11 cellular contexts compared by ENCODE assay signal in the genomic region with DNA sequence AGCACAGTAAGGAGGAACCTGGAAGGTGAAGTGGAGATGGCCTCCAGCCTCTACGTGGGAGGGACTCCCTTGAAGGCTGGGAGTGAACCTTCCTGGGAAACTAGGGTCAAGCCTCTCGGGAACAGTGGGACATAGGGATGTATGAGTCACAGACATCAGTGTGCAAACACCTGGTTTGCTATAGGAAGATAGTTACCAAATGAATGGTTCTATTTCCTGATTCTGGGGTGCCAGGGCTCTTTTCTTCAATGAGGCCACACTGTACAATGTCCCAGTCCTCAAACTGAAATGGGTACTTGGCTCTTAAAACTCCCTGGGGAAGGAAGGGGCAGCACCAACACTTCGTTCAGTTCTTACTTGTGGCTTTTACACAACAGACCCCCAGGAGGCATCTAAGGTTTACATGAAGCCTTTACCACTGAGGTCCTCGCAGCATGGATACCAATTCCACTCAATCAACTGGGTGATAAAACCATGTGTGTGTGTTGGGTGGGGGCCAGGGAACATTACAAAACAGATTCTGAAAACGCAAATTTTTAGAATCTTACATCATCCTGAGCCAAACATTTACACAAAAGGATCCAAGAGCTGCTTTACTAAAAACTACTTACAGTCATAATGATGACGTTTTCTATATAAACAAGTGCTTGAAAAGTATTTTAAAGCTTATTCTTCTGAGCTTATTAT. TPM values are rescaled to one million over a fixed set of nuclear protein-coding genes. Genes with fewer than 3 reads are reported as not detected.
DNase-seq lines count a peak whose midpoint lies in the region; ATAC-seq, FAIRE-seq and TF ChIP-seq lines count a peak whose summit lies in the region.
"Had no signal": no experiment of that assay in that cellular context is flagged by ENCODE, and none has a peak within 500 bp of the region (broad histone marks: within the 10 kb centered on the region; RNA-seq: fewer than 3 reads in every experiment).

No MANE protein-coding gene starts in this region.

- peaks cover 53% of the 10 kb centered on the region for H3K36me3 Mint-ChIP-seq in activated T-helper 2 cell treated with anti-CD3 and anti-CD28 coated beads, Interferon-gamma antibody, Interleukin-2, Interleukin-4, amounts not matched to agents 10 μg/mL and 5 μg/mL and 100 μg/mL, durations not matched to agents 14 hours and 24 hours and 36 hours (ENCODE audit: low read depth)

- no peak overlapping the region for H3K4me2 ChIP-seq in HepG2 (ENCODE audit: low read depth, low read length)

- H3K9me3 ChIP-seq in HepG2 (ENCODE audit: low read length): no peaks in the 10 kb centered on the region

- no peak for TF ChIP-seq RAD21 in HepG2 (CRISPR knock-in tag; IDR thresholded peaks at IDR 0.05)

- DNase-seq in HUDEP-2 (lab: John Stamatoyannopoulos, UW; ENCODE audit: unreplicated experiment in 76 of 76) (peak in 64 of 76 experiments; percentile 21 to 82 (median 58)), bronchial epithelial cell (ENCODE audit: low read depth) (peak; percentile 81), HepG2 (ENCODE audit: low spot score) (no peak), NCI-H2227 treated with DMSO at 0.1 percent for 48 hours (lab: John Stamatoyannopoulos, UW) (no peak)
- no peak for DNase-seq in activated T-helper 2 cell treated with anti-CD3 and anti-CD28 coated beads, Interferon-gamma antibody, Interleukin-2, Interleukin-4, amounts not matched to agents 10 μg/mL and 5 μg/mL and 100 μg/mL, durations not matched to agents 14 hours and 24 hours and 36 hours (ENCODE audit: low spot score)
- DNase-seq: naive B cell, NCI-H748 treated with DMSO at 0.1 percent for 48 hours had no signal

- H3K4me1 Mint-ChIP-seq in activated T-helper 2 cell treated with anti-CD3 and anti-CD28 coated beads, Interferon-gamma antibody, Interleukin-2, Interleukin-4, amounts not matched to agents 10 μg/mL and 5 μg/mL and 100 μg/mL, durations not matched to agents 14 hours and 24 hours and 36 hours (ENCODE audit: low read depth): peaks cover 2% of the 10 kb centered on the region

- intact Hi-C loops in HepG2 (cut with micrococcal nuclease; ENCODE audit: unreplicated experiment): no loop called here
- intact Hi-C loops in activated T-helper 2 cell treated with anti-CD3 and anti-CD28 coated beads, Interferon-gamma antibody, Interleukin-2, Interleukin-4, amounts not matched to agents 10 μg/mL and 5 μg/mL and 100 μg/mL, durations not matched to agents 14 hours and 24 hours and 36 hours (cut with micrococcal nuclease): no loop called here

- peaks cover 12% of the 10 kb centered on the region for H3K4me1 ChIP-seq in HepG2 (ENCODE audit: insufficient read depth, low read length)

- H3K4me3 Mint-ChIP-seq in activated T-helper 2 cell treated with anti-CD3 and anti-CD28 coated beads, Interferon-gamma antibody, Interleukin-2, Interleukin-4, amounts not matched to agents 10 μg/mL and 5 μg/mL and 100 μg/mL, durations not matched to agents 14 hours and 24 hours and 36 hours (ENCODE audit: low read depth): no peak overlapping the region

- ATAC-seq in HepG2 (no peak), GM18519 (IDR thresholded peaks at IDR 0.05; ENCODE audit: low FRiP score, unreplicated experiment) (no peak), GM21528 (IDR thresholded peaks at IDR 0.05; ENCODE audit: low FRiP score, unreplicated experiment) (no peak)

- H3K4me3 ChIP-seq in bronchial epithelial cell (ENCODE audit: low read depth, low read length): no peak overlapping the region
- no peak overlapping the region for H3K4me3 ChIP-seq in HepG2 (replicated peaks in 1 of 3; ENCODE audit: insufficient read depth in 1 of 3, low read depth in 2 of 3, low read length in 3 of 3)

- H3K27me3 ChIP-seq in bronchial epithelial cell (ENCODE audit: control insufficient read depth, insufficient read depth, low read length) (no peaks in the 10 kb centered on the region), HepG2 (ENCODE audit: control insufficient read depth in 1 of 2, insufficient read depth in 2 of 2, low read length in 2 of 2) (peaks cover 1 to 2% of the 10 kb centered on the region in 2 experiments; a peak in 2 of 5 replicates)

- H3K27ac ChIP-seq in 22Rv1: 0 out of 2 replicates have a peak overlapping the region, but pooled peaks have one; percentile 10
- no peak overlapping the region for H3K27ac ChIP-seq in HepG2 (ENCODE audit: extremely low read length, insufficient read depth, low read length)

- FAIRE-seq in bronchial epithelial cell (lab: Jason Lieb, UNC) (peak; percentile 47), HepG2 (lab: Jason Lieb, UNC) (no peak)
- FAIRE-seq: H1 had no signal

- BruUV-seq in HepG2 (replicated peaks; lab: Mats Ljungman, UMichigan): no TSS peak

- 87% methylated on average over 6 of the region's 6 CpGs for WGBS in HepG2 (ENCODE audit: low lambda C conversion rate)

- no peak overlapping the region for H3K9ac ChIP-seq in HepG2 (ENCODE audit: insufficient read depth, low read depth, low read length)

- in situ Hi-C loops in HepG2 (cut with HindIII; ENCODE audit: extremely low pct_ligation_motif_present, low pct_unique_long_range_greater_than_20kb): no loop called here

- TF ChIP-seq EP300 in HepG2 (IDR thresholded peaks at IDR 0.05; ENCODE audit: low read depth in 2 of 2, low read length in 2 of 2) (no peak), HepG2 (CRISPR knock-in tag; IDR thresholded peaks at IDR 0.05; ENCODE audit: borderline replicate concordance) (no peak)

- TF ChIP-seq CTCF in 22Rv1 (IDR thresholded peaks at IDR 0.05) (no peak), bronchial epithelial cell (IDR thresholded peaks at IDR 0.05; ENCODE audit: insufficient read depth, low read length, severe bottlenecking) (no peak), HepG2 (CRISPR knock-in tag; IDR thresholded peaks at IDR 0.05) (no peak)

- POLR2A ChIA-PET in HepG2 (lab: Yijun Ruan, JAX): no interaction called here

- no peaks in the 10 kb centered on the region for H3K9me3 Mint-ChIP-seq in activated T-helper 2 cell treated with anti-CD3 and anti-CD28 coated beads, Interferon-gamma antibody, Interleukin-2, Interleukin-4, amounts not matched to agents 10 μg/mL and 5 μg/mL and 100 μg/mL, durations not matched to agents 14 hours and 24 hours and 36 hours
- H3K9me3 Mint-ChIP-seq: naive B cell had no signal

- H2AFZ ChIP-seq in HepG2 (ENCODE audit: low read length): no peak overlapping the region

- H3K36me3 ChIP-seq in bronchial epithelial cell (ENCODE audit: control insufficient read depth, insufficient read depth, low read length): peaks cover 27% of the 10 kb centered on the region
- peaks cover 24 to 48% of the 10 kb centered on the region in 2 experiments for H3K36me3 ChIP-seq in HepG2 (replicated peaks in 1 of 2; ENCODE audit: control insufficient read depth in 1 of 2, insufficient read depth in 2 of 2, low read length in 2 of 2)

- H3K27ac Mint-ChIP-seq in activated T-helper 2 cell treated with anti-CD3 and anti-CD28 coated beads, Interferon-gamma antibody, Interleukin-2, Interleukin-4, amounts not matched to agents 10 μg/mL and 5 μg/mL and 100 μg/mL, durations not matched to agents 14 hours and 24 hours and 36 hours: no peak overlapping the region

- CTCF ChIA-PET in HepG2 (lab: Yijun Ruan, JAX; ENCODE audit: low intra/inter-chr PET ratio, low total read pairs): no interaction called here

- no peaks in the 10 kb centered on the region for H4K20me1 ChIP-seq in HepG2 (ENCODE audit: insufficient read depth, low read length)

- H3K27me3 Mint-ChIP-seq in activated T-helper 2 cell treated with anti-CD3 and anti-CD28 coated beads, Interferon-gamma antibody, Interleukin-2, Interleukin-4, amounts not matched to agents 10 μg/mL and 5 μg/mL and 100 μg/mL, durations not matched to agents 14 hours and 24 hours and 36 hours (ENCODE audit: low read depth): peaks cover 9% of the 10 kb centered on the region

- TF ChIP-seq POLR2A in HepG2 (IDR thresholded peaks at IDR 0.05; ENCODE audit: insufficient read depth in 1 of 2, low read depth in 2 of 2, low read length in 2 of 2): no peak

- no peaks in the 10 kb centered on the region for H3K79me2 ChIP-seq in HepG2 (ENCODE audit: insufficient read depth, low read length)

RNA-seq across cellular contexts. Expression of gene ERFE, which starts 10.4 kb away (rescaled TPM):
- total RNA-seq in bronchial epithelial cell (4.2 and 5.8 TPM in 2 replicates), HepG2 (2016; rRNA removed; fragmentation: Illumina TruSeq; extraction: Trizol) (not detected in 2 replicates)
- not detected in 2 replicates for total RNA-seq in HepG2 (2016; cell fraction: cytosol; rRNA removed; fragmentation: Illumina TruSeq; extraction: Trizol; ENCODE audit: low read depth)
- total RNA-seq in HepG2 (2016; cell fraction: insoluble cytoplasmic fraction; rRNA removed; fragmentation: Illumina TruSeq; extraction: Trizol): not detected in 2 replicates
- total RNA-seq in HepG2 (2016; cell fraction: membrane; rRNA removed; fragmentation: Illumina TruSeq; extraction: Trizol): not detected in 2 replicates
- not detected in 2 replicates for total RNA-seq in HepG2 (2016; cell fraction: nucleus; rRNA removed; fragmentation: Illumina TruSeq; extraction: Trizol)
- polyA plus RNA-seq in HepG2 (2011; rRNA removed): 0.05 and 0.09 TPM in 2 replicates
- polyA plus RNA-seq in HepG2 (2011; cell fraction: cytosol; rRNA removed): 0.06 TPM in 1 of 2 replicates, not detected in the other
- polyA plus RNA-seq in HepG2 (2011; cell fraction: nucleus; rRNA removed): 0.05 and 0.31 TPM in 2 replicates
- 0.28 TPM in 1 of 2 replicates, not detected in the other for polyA plus RNA-seq in HepG2 (2012)
- polyA plus RNA-seq in HepG2 (2016; cell fraction: cytosol; fragmentation: Illumina TruSeq; extraction: Trizol; ENCODE audit: low read depth): not detected in 2 replicates
- not detected in 2 replicates for polyA plus RNA-seq in HepG2 (2016; cell fraction: insoluble cytoplasmic fraction; fragmentation: Illumina TruSeq; extraction: Trizol; ENCODE audit: low read depth)
- polyA plus RNA-seq in HepG2 (2016; cell fraction: membrane; fragmentation: Illumina TruSeq; extraction: Trizol; ENCODE audit: low read depth): not detected in 2 replicates
- polyA plus RNA-seq in HepG2 (2016; cell fraction: nucleus; fragmentation: Illumina TruSeq; extraction: Trizol; ENCODE audit: insufficient read depth, low read depth): not detected in 2 replicates
- 0.22 and 1.4 TPM in 2 replicates for polyA minus RNA-seq in HepG2 (2011; rRNA and poly(A)+ RNA removed; ENCODE audit: low replicate concordance)
- not detected in 2 replicates for polyA minus RNA-seq in HepG2 (2011; cell fraction: cytosol; rRNA and poly(A)+ RNA removed)
- polyA minus RNA-seq in HepG2 (2011; cell fraction: nucleus; rRNA and poly(A)+ RNA removed): 0.13 TPM in 1 of 2 replicates, not detected in the other
- 0.46 and 1.1 TPM in 2 replicates for total RNA-seq in activated T-helper 2 cell treated with anti-CD3 and anti-CD28 coated beads, Interferon-gamma antibody, Interleukin-2, Interleukin-4, amounts not matched to agents 10 μg/mL and 5 μg/mL and 100 μg/mL, durations not matched to agents 14 hours and 24 hours and 36 hours

RNA-seq across cellular contexts. Expression of gene KLHL30, which starts 30.7 kb away (rescaled TPM):
- total RNA-seq in bronchial epithelial cell (0.26 and 0.38 TPM in 2 replicates), HepG2 (2016; rRNA removed; fragmentation: Illumina TruSeq; extraction: Trizol) (not detected in 2 replicates)
- not detected in 2 replicates for total RNA-seq in HepG2 (2016; cell fraction: cytosol; rRNA removed; fragmentation: Illumina TruSeq; extraction: Trizol; ENCODE audit: low read depth)
- total RNA-seq in HepG2 (2016; cell fraction: insoluble cytoplasmic fraction; rRNA removed; fragmentation: Illumina TruSeq; extraction: Trizol): not detected in 2 replicates
- not detected in 2 replicates for total RNA-seq in HepG2 (2016; cell fraction: membrane; rRNA removed; fragmentation: Illumina TruSeq; extraction: Trizol)
- not detected in 2 replicates for total RNA-seq in HepG2 (2016; cell fraction: nucleus; rRNA removed; fragmentation: Illumina TruSeq; extraction: Trizol)
- polyA plus RNA-seq in HepG2 (2011; rRNA removed): 0.05 and 0.07 TPM in 2 replicates
- 0.03 and 0.05 TPM in 2 replicates for polyA plus RNA-seq in HepG2 (2011; cell fraction: cytosol; rRNA removed)
- 0.35 and 0.38 TPM in 2 replicates for polyA plus RNA-seq in HepG2 (2011; cell fraction: nucleus; rRNA removed)
- not detected in 2 replicates for polyA plus RNA-seq in HepG2 (2012)
- polyA plus RNA-seq in HepG2 (2016; cell fraction: cytosol; fragmentation: Illumina TruSeq; extraction: Trizol; ENCODE audit: low read depth): not detected in 2 replicates
- not detected in 2 replicates for polyA plus RNA-seq in HepG2 (2016; cell fraction: insoluble cytoplasmic fraction; fragmentation: Illumina TruSeq; extraction: Trizol; ENCODE audit: low read depth)
- polyA plus RNA-seq in HepG2 (2016; cell fraction: membrane; fragmentation: Illumina TruSeq; extraction: Trizol; ENCODE audit: low read depth): not detected in 2 replicates
- not detected in 2 replicates for polyA plus RNA-seq in HepG2 (2016; cell fraction: nucleus; fragmentation: Illumina TruSeq; extraction: Trizol; ENCODE audit: insufficient read depth, low read depth)
- polyA minus RNA-seq in HepG2 (2011; rRNA and poly(A)+ RNA removed; ENCODE audit: low replicate concordance): 0.23 and 0.42 TPM in 2 replicates
- polyA minus RNA-seq in HepG2 (2011; cell fraction: cytosol; rRNA and poly(A)+ RNA removed): not detected in 2 replicates
- polyA minus RNA-seq in HepG2 (2011; cell fraction: nucleus; rRNA and poly(A)+ RNA removed): 0.12 and 0.39 TPM in 2 replicates
- total RNA-seq in activated T-helper 2 cell treated with anti-CD3 and anti-CD28 coated beads, Interferon-gamma antibody, Interleukin-2, Interleukin-4, amounts not matched to agents 10 μg/mL and 5 μg/mL and 100 μg/mL, durations not matched to agents 14 hours and 24 hours and 36 hours: not detected in 2 replicates
- total RNA-seq: H1 had no signal
- polyA plus RNA-seq: H1 had no signal

RNA-seq across cellular contexts. Expression of gene ILKAP, which starts 34.3 kb away (rescaled TPM):
- total RNA-seq in bronchial epithelial cell: 25.0 and 31.4 TPM in 2 replicates
- total RNA-seq in HepG2 (2016; rRNA removed; fragmentation: Illumina TruSeq; extraction: Trizol): 28.8 and 33.1 TPM in 2 replicates
- 48.9 and 49.3 TPM in 2 replicates for total RNA-seq in HepG2 (2016; cell fraction: cytosol; rRNA removed; fragmentation: Illumina TruSeq; extraction: Trizol; ENCODE audit: low read depth)
- 29.4 and 32.7 TPM in 2 replicates for total RNA-seq in HepG2 (2016; cell fraction: insoluble cytoplasmic fraction; rRNA removed; fragmentation: Illumina TruSeq; extraction: Trizol)
- 27.7 and 27.8 TPM in 2 replicates for total RNA-seq in HepG2 (2016; cell fraction: membrane; rRNA removed; fragmentation: Illumina TruSeq; extraction: Trizol)
- 36.5 and 38.3 TPM in 2 replicates for total RNA-seq in HepG2 (2016; cell fraction: nucleus; rRNA removed; fragmentation: Illumina TruSeq; extraction: Trizol)
- polyA plus RNA-seq in HepG2 (2011; rRNA removed): 29.6 and 31.7 TPM in 2 replicates
- 18.8 and 19.7 TPM in 2 replicates for polyA plus RNA-seq in HepG2 (2011; cell fraction: cytosol; rRNA removed)
- polyA plus RNA-seq in HepG2 (2011; cell fraction: nucleus; rRNA removed): 88.3 TPM in 2 replicates
- polyA plus RNA-seq in HepG2 (2012): 20.7 and 25.1 TPM in 2 replicates
- 19.8 and 22.9 TPM in 2 replicates for polyA plus RNA-seq in HepG2 (2016; cell fraction: cytosol; fragmentation: Illumina TruSeq; extraction: Trizol; ENCODE audit: low read depth)
- 37.7 and 40.4 TPM in 2 replicates for polyA plus RNA-seq in HepG2 (2016; cell fraction: insoluble cytoplasmic fraction; fragmentation: Illumina TruSeq; extraction: Trizol; ENCODE audit: low read depth)
- polyA plus RNA-seq in HepG2 (2016; cell fraction: membrane; fragmentation: Illumina TruSeq; extraction: Trizol; ENCODE audit: low read depth): 21.8 and 23.4 TPM in 2 replicates
- 90.6 and 92.2 TPM in 2 replicates for polyA plus RNA-seq in HepG2 (2016; cell fraction: nucleus; fragmentation: Illumina TruSeq; extraction: Trizol; ENCODE audit: insufficient read depth, low read depth)
- polyA minus RNA-seq in HepG2 (2011; rRNA and poly(A)+ RNA removed; ENCODE audit: low replicate concordance): 19.4 and 31.8 TPM in 2 replicates
- polyA minus RNA-seq in HepG2 (2011; cell fraction: cytosol; rRNA and poly(A)+ RNA removed): 6.0 and 7.4 TPM in 2 replicates
- polyA minus RNA-seq in HepG2 (2011; cell fraction: nucleus; rRNA and poly(A)+ RNA removed): 50.5 and 52.7 TPM in 2 replicates
- total RNA-seq in activated T-helper 2 cell treated with anti-CD3 and anti-CD28 coated beads, Interferon-gamma antibody, Interleukin-2, Interleukin-4, amounts not matched to agents 10 μg/mL and 5 μg/mL and 100 μg/mL, durations not matched to agents 14 hours and 24 hours and 36 hours: 67.1 and 71.3 TPM in 2 replicates

Comparison
In these comparisons a context has a peak if more than half of its experiments do, and no peak if none do; other contexts are left out.
1. DNase-seq: peak in HUDEP-2 (64 of 76) and bronchial epithelial cell (single experiment); none in HepG2 (single experiment), NCI-H2227 treated with DMSO at 0.1 percent for 48 hours (single experiment) and activated T-helper 2 cell treated with anti-CD3 and anti-CD28 coated beads, Interferon-gamma antibody, Interleukin-2, Interleukin-4, amounts not matched to agents 10 μg/mL and 5 μg/mL and 100 μg/mL, durations not matched to agents 14 hours and 24 hours and 36 hours (single experiment).